Comparison of ENCODE assay signal across 1 cellular context in the genomic region with DNA sequence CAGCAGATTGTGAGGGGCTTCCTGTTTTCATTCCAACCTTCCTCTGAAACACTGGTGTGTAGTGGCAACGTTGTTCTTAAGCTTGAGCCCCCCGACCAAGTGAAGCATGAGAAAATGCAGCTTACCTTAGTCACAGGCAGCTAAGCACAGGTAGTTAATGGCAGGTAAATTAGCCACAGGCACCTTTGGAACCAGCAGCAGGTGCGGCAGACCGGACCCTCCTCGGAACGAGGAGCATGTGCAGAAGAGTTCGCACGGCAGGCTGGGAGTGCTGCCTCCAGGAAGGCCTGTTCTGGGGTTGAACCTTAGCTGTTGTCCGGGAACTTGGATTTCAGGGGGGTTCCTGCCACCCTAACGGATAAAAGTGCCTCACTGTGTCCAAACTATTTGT.
TF ChIP-seq lines count a peak whose summit lies in the region.

No MANE protein-coding gene starts in this region.

TF ChIP-seq in HCT116, 20 proteins besides CTCF, POLR2A, EP300 and RAD21:
- no peak for TF ChIP-seq SIN3A (IDR thresholded peaks at IDR 0.05; ENCODE audit: low read depth)
- no peak for TF ChIP-seq CEBPB (IDR thresholded peaks at IDR 0.05; ENCODE audit: low read depth)
- TF ChIP-seq, protein P1, sequence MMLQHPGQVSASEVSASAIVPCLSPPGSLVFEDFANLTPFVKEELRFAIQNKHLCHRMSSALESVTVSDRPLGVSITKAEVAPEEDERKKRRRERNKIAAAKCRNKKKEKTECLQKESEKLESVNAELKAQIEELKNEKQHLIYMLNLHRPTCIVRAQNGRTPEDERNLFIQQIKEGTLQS (IDR thresholded peaks at IDR 0.05): no peak
- TF ChIP-seq, protein P2, sequence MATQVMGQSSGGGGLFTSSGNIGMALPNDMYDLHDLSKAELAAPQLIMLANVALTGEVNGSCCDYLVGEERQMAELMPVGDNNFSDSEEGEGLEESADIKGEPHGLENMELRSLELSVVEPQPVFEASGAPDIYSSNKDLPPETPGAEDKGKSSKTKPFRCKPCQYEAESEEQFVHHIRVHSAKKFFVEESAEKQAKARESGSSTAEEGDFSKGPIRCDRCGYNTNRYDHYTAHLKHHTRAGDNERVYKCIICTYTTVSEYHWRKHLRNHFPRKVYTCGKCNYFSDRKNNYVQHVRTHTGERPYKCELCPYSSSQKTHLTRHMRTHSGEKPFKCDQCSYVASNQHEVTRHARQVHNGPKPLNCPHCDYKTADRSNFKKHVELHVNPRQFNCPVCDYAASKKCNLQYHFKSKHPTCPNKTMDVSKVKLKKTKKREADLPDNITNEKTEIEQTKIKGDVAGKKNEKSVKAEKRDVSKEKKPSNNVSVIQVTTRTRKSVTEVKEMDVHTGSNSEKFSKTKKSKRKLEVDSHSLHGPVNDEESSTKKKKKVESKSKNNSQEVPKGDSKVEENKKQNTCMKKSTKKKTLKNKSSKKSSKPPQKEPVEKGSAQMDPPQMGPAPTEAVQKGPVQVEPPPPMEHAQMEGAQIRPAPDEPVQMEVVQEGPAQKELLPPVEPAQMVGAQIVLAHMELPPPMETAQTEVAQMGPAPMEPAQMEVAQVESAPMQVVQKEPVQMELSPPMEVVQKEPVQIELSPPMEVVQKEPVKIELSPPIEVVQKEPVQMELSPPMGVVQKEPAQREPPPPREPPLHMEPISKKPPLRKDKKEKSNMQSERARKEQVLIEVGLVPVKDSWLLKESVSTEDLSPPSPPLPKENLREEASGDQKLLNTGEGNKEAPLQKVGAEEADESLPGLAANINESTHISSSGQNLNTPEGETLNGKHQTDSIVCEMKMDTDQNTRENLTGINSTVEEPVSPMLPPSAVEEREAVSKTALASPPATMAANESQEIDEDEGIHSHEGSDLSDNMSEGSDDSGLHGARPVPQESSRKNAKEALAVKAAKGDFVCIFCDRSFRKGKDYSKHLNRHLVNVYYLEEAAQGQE (IDR thresholded peaks at IDR 0.05; ENCODE audit: low read depth): no peak
- TF ChIP-seq TCF7L2 (IDR thresholded peaks at IDR 0.05; ENCODE audit: borderline replicate concordance, extremely low read depth, insufficient read depth, insufficient read length): no peak
- no peak for TF ChIP-seq EZH2phosphoT487 (IDR thresholded peaks at IDR 0.05; ENCODE audit: borderline replicate concordance)
- no peak for TF ChIP-seq CBX3 (IDR thresholded peaks at IDR 0.05; ENCODE audit: low read depth)
- TF ChIP-seq JUND (IDR thresholded peaks at IDR 0.05): no peak
- no peak for TF ChIP-seq POLR2AphosphoS5 (IDR thresholded peaks at IDR 0.05; ENCODE audit: low read depth, low read length)
- no peak for TF ChIP-seq SP1 (IDR thresholded peaks at IDR 0.05; ENCODE audit: low read depth)
- TF ChIP-seq, protein P3, sequence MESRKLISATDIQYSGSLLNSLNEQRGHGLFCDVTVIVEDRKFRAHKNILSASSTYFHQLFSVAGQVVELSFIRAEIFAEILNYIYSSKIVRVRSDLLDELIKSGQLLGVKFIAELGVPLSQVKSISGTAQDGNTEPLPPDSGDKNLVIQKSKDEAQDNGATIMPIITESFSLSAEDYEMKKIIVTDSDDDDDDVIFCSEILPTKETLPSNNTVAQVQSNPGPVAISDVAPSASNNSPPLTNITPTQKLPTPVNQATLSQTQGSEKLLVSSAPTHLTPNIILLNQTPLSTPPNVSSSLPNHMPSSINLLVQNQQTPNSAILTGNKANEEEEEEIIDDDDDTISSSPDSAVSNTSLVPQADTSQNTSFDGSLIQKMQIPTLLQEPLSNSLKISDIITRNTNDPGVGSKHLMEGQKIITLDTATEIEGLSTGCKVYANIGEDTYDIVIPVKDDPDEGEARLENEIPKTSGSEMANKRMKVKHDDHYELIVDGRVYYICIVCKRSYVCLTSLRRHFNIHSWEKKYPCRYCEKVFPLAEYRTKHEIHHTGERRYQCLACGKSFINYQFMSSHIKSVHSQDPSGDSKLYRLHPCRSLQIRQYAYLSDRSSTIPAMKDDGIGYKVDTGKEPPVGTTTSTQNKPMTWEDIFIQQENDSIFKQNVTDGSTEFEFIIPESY (IDR thresholded peaks at IDR 0.05; ENCODE audit: extremely low read depth, insufficient replicate concordance, low read length): no peak
- no peak for TF ChIP-seq ZNF274 (IDR thresholded peaks at IDR 0.05; ENCODE audit: low read depth, low read length)
- no peak for TF ChIP-seq ZFX (IDR thresholded peaks at IDR 0.05)
- no peak for TF ChIP-seq SRF (IDR thresholded peaks at IDR 0.05; ENCODE audit: low read depth)
